9 cellular contexts compared by ENCODE assay signal in genomic region chr7:100679129-100679926, GRCh38. TPM values are rescaled to one million over a fixed set of nuclear protein-coding genes. Genes with fewer than 3 reads are reported as not detected.
A peak's percentile ranks its signal among the peaks of the same experiment; 100 is the strongest.
DNase-seq lines count a peak whose midpoint lies in the region; ATAC-seq and TF ChIP-seq lines count a peak whose summit lies in the region.
"Had no signal": no experiment of that assay in that cellular context is flagged by ENCODE, and none has a peak within 500 bp of the region (broad histone marks: within the 10 kb centered on the region; RNA-seq: fewer than 3 reads in every experiment).

No MANE protein-coding gene starts in this region.

- no peak for TF ChIP-seq POLR2A in esophagus muscularis mucosa (IDR thresholded peaks at IDR 0.05; ENCODE audit: low read depth)

- H3K4me1 ChIP-seq in RWPE2 (ENCODE audit: insufficient read depth, poor library complexity, severe bottlenecking) (no peaks in the 10 kb centered on the region), esophagus muscularis mucosa (peaks cover 18 to 59% (median 53%) of the 10 kb centered on the region in 4 donors)

- no peaks in the 10 kb centered on the region for H3K27me3 Mint-ChIP-seq in activated CD8-positive, alpha-beta memory T cell treated with anti-CD3 and anti-CD28 coated beads, Interleukin-2, amount 10 ng/mL, durations not matched to agents 7 days and 5 days
- no peaks in the 10 kb centered on the region for H3K27me3 Mint-ChIP-seq in stimulated activated naive CD8-positive, alpha-beta T cell treated with anti-CD3 and anti-CD28 coated beads, Interleukin-15, amount 100 ng/mL, for 72 hours

- intact Hi-C loops in esophagus muscularis mucosa (cut with DNase I): no loop called here

- H3K4me3 Mint-ChIP-seq in activated CD8-positive, alpha-beta memory T cell treated with anti-CD3 and anti-CD28 coated beads, Interleukin-2, amount 10 ng/mL, durations not matched to agents 7 days and 5 days: no peak overlapping the region
- no peak overlapping the region for H3K4me3 Mint-ChIP-seq in stimulated activated naive CD8-positive, alpha-beta T cell treated with anti-CD3 and anti-CD28 coated beads, Interleukin-15, amount 100 ng/mL, for 72 hours

- H3K9me3 Mint-ChIP-seq in activated CD8-positive, alpha-beta memory T cell treated with anti-CD3 and anti-CD28 coated beads, Interleukin-2, amount 10 ng/mL, durations not matched to agents 7 days and 5 days (ENCODE audit: low read depth): no peaks in the 10 kb centered on the region
- no peaks in the 10 kb centered on the region for H3K9me3 Mint-ChIP-seq in stimulated activated naive CD8-positive, alpha-beta T cell treated with anti-CD3 and anti-CD28 coated beads, Interleukin-15, amount 100 ng/mL, for 72 hours

- no peak for ATAC-seq in activated CD8-positive, alpha-beta memory T cell treated with anti-CD3 and anti-CD28 coated beads, Interleukin-2, amount 10 ng/mL, durations not matched to agents 7 days and 5 days
- ATAC-seq in RWPE2 (ENCODE audit: low read depth): no peak
- no peak for ATAC-seq in stimulated activated naive CD8-positive, alpha-beta T cell treated with anti-CD3 and anti-CD28 coated beads, Interleukin-15, amount 100 ng/mL, for 72 hours
- no peak for ATAC-seq in HG03039 (IDR thresholded peaks at IDR 0.05; ENCODE audit: unreplicated experiment)
- no peak for ATAC-seq in GM19452 (IDR thresholded peaks at IDR 0.05; ENCODE audit: unreplicated experiment)

- no peak for DNase-seq in activated CD8-positive, alpha-beta memory T cell treated with anti-CD3 and anti-CD28 coated beads, Interleukin-2, amount 10 ng/mL, durations not matched to agents 7 days and 5 days
- DNase-seq in activated CD8-positive, alpha-beta memory T cell treated with anti-CD3 and anti-CD28 coated beads, Interleukin-2, amount 50 U/mL, for 48 hours: no peak
- DNase-seq in RWPE2 (ENCODE audit: low spot score) (no peak), esophagus muscularis mucosa (ENCODE audit: extremely low spot score) (no peak), SKM-1 treated with dmso at 0.1 percent for 144 hours (lab: John Stamatoyannopoulos, UW; ENCODE audit: unreplicated experiment) (no peak)
- DNase-seq in stimulated activated naive CD8-positive, alpha-beta T cell treated with anti-CD3 and anti-CD28 coated beads, Interleukin-15, amount 100 ng/mL, for 72 hours: no peak

- H3K27ac Mint-ChIP-seq in activated CD8-positive, alpha-beta memory T cell treated with anti-CD3 and anti-CD28 coated beads, Interleukin-2, amount 10 ng/mL, durations not matched to agents 7 days and 5 days: peak overlapping the region; percentile 59
- H3K27ac Mint-ChIP-seq in stimulated activated naive CD8-positive, alpha-beta T cell treated with anti-CD3 and anti-CD28 coated beads, Interleukin-15, amount 100 ng/mL, for 72 hours: peak overlapping the region; percentile 38 to 62

- CTCF ChIA-PET in activated CD8-positive, alpha-beta memory T cell treated with anti-CD3 and anti-CD28 coated beads, Interleukin-2, amount 10 ng/mL, durations not matched to agents 7 days and 5 days (lab: Charles Lee): interaction anchor here (1.1 to 11.5 kb wide), 3 partner anchors 13 to 66 kb away, joined by 3 to 91 read pairs (median 15); partner anchors contain the start of genes GIGYF1 and POP7

- H3K4me3 ChIP-seq in RWPE2 (ENCODE audit: severe bottlenecking): no peak overlapping the region
- no peak overlapping the region for H3K4me3 ChIP-seq in esophagus muscularis mucosa
- H3K4me3 ChIP-seq: SJSA1 had no signal

- peak overlapping the region; percentile 6 for H3K27ac ChIP-seq in RWPE2 (ENCODE audit: poor library complexity, severe bottlenecking)
- H3K27ac ChIP-seq in esophagus muscularis mucosa (replicated peaks in 1 of 4): peak overlapping the region; percentile 63 to 100 (median 70)
- H3K27ac ChIP-seq: SJSA1 had no signal

- TF ChIP-seq CTCF in RWPE2 (IDR thresholded peaks at IDR 0.05; ENCODE audit: poor library complexity, severe bottlenecking): no peak
- TF ChIP-seq CTCF in esophagus muscularis mucosa (IDR thresholded peaks at IDR 0.05): no peak

- no peaks in the 10 kb centered on the region for H3K27me3 ChIP-seq in RWPE2 (ENCODE audit: insufficient read depth, poor library complexity, severe bottlenecking)
- H3K27me3 ChIP-seq in esophagus muscularis mucosa: no peaks in the 10 kb centered on the region
- H3K27me3 ChIP-seq: SJSA1 had no signal

- no peak for TF ChIP-seq EP300 in esophagus muscularis mucosa (IDR thresholded peaks at IDR 0.05)

- H3K36me3 ChIP-seq in RWPE2 (ENCODE audit: low read depth) (peaks cover 72% of the 10 kb centered on the region), esophagus muscularis mucosa (peaks cover 51 to 79% (median 78%) of the 10 kb centered on the region in 4 donors)

- no peaks in the 10 kb centered on the region for H3K9me3 ChIP-seq in RWPE2 (ENCODE audit: severe bottlenecking)
- H3K9me3 ChIP-seq in esophagus muscularis mucosa: no peaks in the 10 kb centered on the region
- H3K9me3 ChIP-seq: SJSA1 had no signal

- H3K36me3 Mint-ChIP-seq in activated CD8-positive, alpha-beta memory T cell treated with anti-CD3 and anti-CD28 coated beads, Interleukin-2, amount 10 ng/mL, durations not matched to agents 7 days and 5 days: peaks cover 26% of the 10 kb centered on the region

- 73% methylated on average over 13 of the region's 13 CpGs for WGBS in esophagus muscularis mucosa

- H3K4me1 Mint-ChIP-seq in activated CD8-positive, alpha-beta memory T cell treated with anti-CD3 and anti-CD28 coated beads, Interleukin-2, amount 10 ng/mL, durations not matched to agents 7 days and 5 days: peaks cover 15% of the 10 kb centered on the region
- peaks cover 66% of the 10 kb centered on the region for H3K4me1 Mint-ChIP-seq in stimulated activated naive CD8-positive, alpha-beta T cell treated with anti-CD3 and anti-CD28 coated beads, Interleukin-15, amount 100 ng/mL, for 72 hours

RNA-seq across cellular contexts. Expression of gene GNB2, which starts 5.8 kb away (rescaled TPM):
- 100 to 1,000 TPM; 243 to 271 TPM for total RNA-seq in activated CD8-positive, alpha-beta memory T cell treated with anti-CD3 and anti-CD28 coated beads, Interleukin-2, amount 10 ng/mL, durations not matched to agents 7 days and 5 days
- 100 to 1,000 TPM; 150 to 229 (median 218) TPM for total RNA-seq in esophagus muscularis mucosa

RNA-seq across cellular contexts. Expression of gene GIGYF1, which starts 14.7 kb away (rescaled TPM):
- total RNA-seq in activated CD8-positive, alpha-beta memory T cell treated with anti-CD3 and anti-CD28 coated beads, Interleukin-2, amount 10 ng/mL, durations not matched to agents 7 days and 5 days: 10 to 100 TPM; 47.1 to 53.4 TPM
- total RNA-seq in esophagus muscularis mucosa: 10 to 100 TPM; 19.5 to 33.5 (median 30.9) TPM

RNA-seq across cellular contexts. Expression of gene ACTL6B, which starts 23.1 kb away (rescaled TPM):
- not detected for total RNA-seq in activated CD8-positive, alpha-beta memory T cell treated with anti-CD3 and anti-CD28 coated beads, Interleukin-2, amount 10 ng/mL, durations not matched to agents 7 days and 5 days
- total RNA-seq in esophagus muscularis mucosa: not detected
- total RNA-seq: SJSA1 had no signal

RNA-seq across cellular contexts. Expression of gene POP7, which starts 26.6 kb away (rescaled TPM):
- 10 to 100 TPM; 43.6 to 53.4 TPM for total RNA-seq in activated CD8-positive, alpha-beta memory T cell treated with anti-CD3 and anti-CD28 coated beads, Interleukin-2, amount 10 ng/mL, durations not matched to agents 7 days and 5 days
- total RNA-seq in esophagus muscularis mucosa: 10 to 100 TPM; 27.0 to 51.3 (median 43.7) TPM

RNA-seq across cellular contexts. Expression of gene TFR2, which starts 38.0 kb away (rescaled TPM):
- total RNA-seq in activated CD8-positive, alpha-beta memory T cell treated with anti-CD3 and anti-CD28 coated beads, Interleukin-2, amount 10 ng/mL, durations not matched to agents 7 days and 5 days: 10 to 100 TPM; 11.1 to 18.6 TPM
- total RNA-seq in esophagus muscularis mucosa: under 1 TPM in 2 of 4 donors, not detected in 2; 0.17 to 0.32 TPM
- total RNA-seq: SJSA1 had no signal
